12 cellular contexts compared by ENCODE assay signal in the genomic region with DNA sequence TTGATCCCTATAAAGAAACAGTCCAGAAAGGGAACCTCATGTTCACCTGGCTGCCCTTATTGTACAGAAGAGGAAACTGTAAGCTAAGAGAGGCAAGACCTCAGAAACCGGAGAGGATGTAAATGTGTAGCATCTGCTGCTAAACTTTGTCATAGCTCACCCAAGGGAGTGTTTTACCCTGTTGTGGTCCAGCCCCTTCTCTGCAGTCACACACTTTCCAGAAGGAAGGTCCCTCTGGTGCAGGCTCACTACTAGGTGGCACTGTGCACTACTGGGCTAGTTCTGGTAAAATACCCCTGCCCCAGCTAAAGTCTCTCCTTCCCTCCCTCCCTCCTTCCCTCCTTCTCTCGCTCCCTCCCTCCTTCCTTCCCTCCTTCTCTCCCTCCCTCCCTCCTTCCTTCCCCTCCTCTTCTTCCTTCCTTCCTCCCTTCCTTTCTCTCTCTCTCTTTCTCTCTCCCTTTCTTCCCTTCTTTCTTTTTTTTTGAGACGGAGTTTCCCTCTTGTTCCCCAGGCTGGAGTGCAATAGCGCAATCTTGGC. TPM values are rescaled to one million over a fixed set of nuclear protein-coding genes. Genes with fewer than 3 reads are reported as not detected.
DNase-seq lines count a peak whose midpoint lies in the region; ATAC-seq and FAIRE-seq lines count a peak whose summit lies in the region.
"Had no signal": no experiment of that assay in that cellular context is flagged by ENCODE, and none has a peak within 500 bp of the region (broad histone marks: within the 10 kb centered on the region; RNA-seq: fewer than 3 reads in every experiment).

No MANE protein-coding gene starts in this region.

- H3K36me3 Mint-ChIP-seq in activated T-helper 2 cell treated with anti-CD3 and anti-CD28 coated beads, Interferon-gamma antibody, Interleukin-2, Interleukin-4, amounts not matched to agents 10 μg/mL and 5 μg/mL and 100 μg/mL, durations not matched to agents 14 hours and 24 hours and 36 hours (ENCODE audit: low read depth), result no peaks in the 10 kb centered on the region

- H3K4me1 Mint-ChIP-seq in activated T-helper 2 cell treated with anti-CD3 and anti-CD28 coated beads, Interferon-gamma antibody, Interleukin-2, Interleukin-4, amounts not matched to agents 10 μg/mL and 5 μg/mL and 100 μg/mL, durations not matched to agents 14 hours and 24 hours and 36 hours (ENCODE audit: low read depth), result no peaks in the 10 kb centered on the region

- H3K27me3 Mint-ChIP-seq in activated T-helper 2 cell treated with anti-CD3 and anti-CD28 coated beads, Interferon-gamma antibody, Interleukin-2, Interleukin-4, amounts not matched to agents 10 μg/mL and 5 μg/mL and 100 μg/mL, durations not matched to agents 14 hours and 24 hours and 36 hours (ENCODE audit: low read depth), result peaks cover 18% of the 10 kb centered on the region

- H3K4me3 ChIP-seq in small intestine (ENCODE audit: low read depth in 1 of 2, low read length in 2 of 2), result no peak overlapping the region
- H3K4me3 ChIP-seq: ovary had no signal

- no peak overlapping the region for H3K27ac ChIP-seq in small intestine (ENCODE audit: low read depth in 1 of 2, low read length in 1 of 2)
- H3K27ac ChIP-seq: epithelial cell of prostate, ovary had no signal

- 39 to 74% (median 59%) methylated on average over 4 of the region's 4 CpGs for WGBS in small intestine, 3 donors

- no peaks in the 10 kb centered on the region for H3K9me3 ChIP-seq in small intestine (ENCODE audit: control insufficient read depth, low read depth)
- H3K9me3 ChIP-seq: ovary had no signal

- intact Hi-C loops in activated T-helper 2 cell treated with anti-CD3 and anti-CD28 coated beads, Interferon-gamma antibody, Interleukin-2, Interleukin-4, amounts not matched to agents 10 μg/mL and 5 μg/mL and 100 μg/mL, durations not matched to agents 14 hours and 24 hours and 36 hours (cut with micrococcal nuclease), result loop anchor here (1.0 to 2.0 kb wide), 2 partner anchors 41 to 236 kb away; no protein-coding TSS in a partner anchor

- H3K27me3 ChIP-seq in small intestine (ENCODE audit: control insufficient read depth in 2 of 2, insufficient read depth in 2 of 2, low read length in 2 of 2), result no peaks in the 10 kb centered on the region
- H3K27me3 ChIP-seq: ovary had no signal

- no peak for FAIRE-seq in small intestine (lab: Jason Lieb, UNC)

- ATAC-seq in GM19351 (IDR thresholded peaks at IDR 0.05; ENCODE audit: unreplicated experiment), result peak; percentile 80
- ATAC-seq in HG03342 (IDR thresholded peaks at IDR 0.05; ENCODE audit: unreplicated experiment), result peak; percentile 96

- DNase-seq in CMK (ENCODE audit: low read depth) (peak; percentile 31), T1000 (lab: John Stamatoyannopoulos, UW) (no peak), small intestine (no peak)
- peak; percentile 31 for DNase-seq in activated T-helper 2 cell treated with anti-CD3 and anti-CD28 coated beads, Interferon-gamma antibody, Interleukin-2, Interleukin-4, amounts not matched to agents 10 μg/mL and 5 μg/mL and 100 μg/mL, durations not matched to agents 14 hours and 24 hours and 36 hours (ENCODE audit: low spot score)
- DNase-seq in activated CD4-positive, alpha-beta T cell treated with anti-CD3 and anti-CD28 coated beads for 1 hour, result no peak
- DNase-seq in stimulated activated CD8-positive, alpha-beta memory T cell treated with anti-CD3 and anti-CD28 coated beads, Interleukin-4, amount 100 ng/mL, for 48 hours, result no peak
- DNase-seq: Calu3 had no signal

- H3K4me3 Mint-ChIP-seq in activated T-helper 2 cell treated with anti-CD3 and anti-CD28 coated beads, Interferon-gamma antibody, Interleukin-2, Interleukin-4, amounts not matched to agents 10 μg/mL and 5 μg/mL and 100 μg/mL, durations not matched to agents 14 hours and 24 hours and 36 hours (ENCODE audit: low read depth), result no peak overlapping the region
- H3K4me3 Mint-ChIP-seq: stimulated activated naive CD8-positive, alpha-beta T cell treated with anti-CD3 and anti-CD28 coated beads, Interleukin-15, Interleukin-2, amounts not matched to agents 100 ng/mL and 50 ng/mL, for 24 hours had no signal

- no peaks in the 10 kb centered on the region for H3K36me3 ChIP-seq in small intestine (ENCODE audit: control insufficient read depth in 2 of 2, insufficient read depth in 2 of 2, low read length in 2 of 2)
- H3K36me3 ChIP-seq: ovary had no signal

- H3K4me1 ChIP-seq in small intestine (ENCODE audit: control insufficient read depth in 2 of 2, insufficient read depth in 1 of 2, low read depth in 1 of 2, low read length in 1 of 2), result peaks cover 0 to 3% of the 10 kb centered on the region in 2 donors

- no peaks in the 10 kb centered on the region for H3K9me3 Mint-ChIP-seq in activated T-helper 2 cell treated with anti-CD3 and anti-CD28 coated beads, Interferon-gamma antibody, Interleukin-2, Interleukin-4, amounts not matched to agents 10 μg/mL and 5 μg/mL and 100 μg/mL, durations not matched to agents 14 hours and 24 hours and 36 hours
- H3K9me3 Mint-ChIP-seq: stimulated activated naive CD8-positive, alpha-beta T cell treated with anti-CD3 and anti-CD28 coated beads, Interleukin-15, Interleukin-2, amounts not matched to agents 100 ng/mL and 50 ng/mL, for 24 hours had no signal

- H3K27ac Mint-ChIP-seq in activated T-helper 2 cell treated with anti-CD3 and anti-CD28 coated beads, Interferon-gamma antibody, Interleukin-2, Interleukin-4, amounts not matched to agents 10 μg/mL and 5 μg/mL and 100 μg/mL, durations not matched to agents 14 hours and 24 hours and 36 hours, result no peak overlapping the region
- H3K27ac Mint-ChIP-seq: stimulated activated naive CD8-positive, alpha-beta T cell treated with anti-CD3 and anti-CD28 coated beads, Interleukin-15, Interleukin-2, amounts not matched to agents 100 ng/mL and 50 ng/mL, for 24 hours had no signal

RNA-seq across cellular contexts. Expression of gene LCOR, which starts 42.5 kb away (rescaled TPM):
- 23.6 and 27.3 TPM in 2 replicates for total RNA-seq in activated T-helper 2 cell treated with anti-CD3 and anti-CD28 coated beads, Interferon-gamma antibody, Interleukin-2, Interleukin-4, amounts not matched to agents 10 μg/mL and 5 μg/mL and 100 μg/mL, durations not matched to agents 14 hours and 24 hours and 36 hours
- polyA plus RNA-seq in small intestine, result 10 to 100 TPM in 1 of 3 donors, 1 to 10 TPM in 2; 7.0 to 11.0 (median 8.1) TPM

Comparison
In these comparisons a context has a peak if more than half of its experiments do, and no peak if none do; other contexts are left out.
1. DNase-seq: peak in CMK (single experiment) and activated T-helper 2 cell treated with anti-CD3 and anti-CD28 coated beads, Interferon-gamma antibody, Interleukin-2, Interleukin-4, amounts not matched to agents 10 μg/mL and 5 μg/mL and 100 μg/mL, durations not matched to agents 14 hours and 24 hours and 36 hours (single experiment); none in T1000 (single experiment), activated CD4-positive, alpha-beta T cell treated with anti-CD3 and anti-CD28 coated beads for 1 hour (single experiment), small intestine (single experiment) and stimulated activated CD8-positive, alpha-beta memory T cell treated with anti-CD3 and anti-CD28 coated beads, Interleukin-4, amount 100 ng/mL, for 48 hours (single experiment).